In genomic region chr3:171251842-171252241, GRCh38 we compare ENCODE assay signal across 20 cellular contexts.
DNase-seq lines count a peak whose midpoint lies in the region; ATAC-seq and TF ChIP-seq lines count a peak whose summit lies in the region.
"Had no signal": no experiment of that assay in that cellular context is flagged by ENCODE, and none has a peak within 500 bp of the region (broad histone marks: within the 10 kb centered on the region; RNA-seq: fewer than 3 reads in every experiment).

No MANE protein-coding gene starts in this region.

- no peaks in the 10 kb centered on the region for H3K27me3 Mint-ChIP-seq in activated T-cell treated with anti-CD3 and anti-CD28 coated beads, Interleukin-2, amount 50 U/mL, for 24 hours
- H3K27me3 Mint-ChIP-seq in T-helper 17 cell (no peaks in the 10 kb centered on the region), mesothelial cell of epicardium (ENCODE audit: low read depth) (no peaks in the 10 kb centered on the region)
- H3K27me3 Mint-ChIP-seq: activated B cell treated with CpG ODN at 0.5 μM for 24 hours; stimulated activated naive B cell treated with anti-CD40 and anti-IgM and Interleukin-4, amounts not matched to agents 10 μg/mL and 1 μg/mL and 100 μg/mL, for 72 hours had no signal

- H3K27me3 ChIP-seq in HL-60 (ENCODE audit: insufficient read depth, poor library complexity, severe bottlenecking), result no peaks in the 10 kb centered on the region
- H3K27me3 ChIP-seq: esophagus muscularis mucosa, tibial artery had no signal

- H3K9me3 ChIP-seq in T-helper 17 cell (ENCODE audit: control insufficient read depth, low read length, poor library complexity, severe bottlenecking), result no peaks in the 10 kb centered on the region
- H3K9me3 ChIP-seq: A549, esophagus muscularis mucosa, left ventricle myocardium inferior, tibial artery had no signal

- DNase-seq in activated T-cell treated with anti-CD3 and anti-CD28 coated beads, Interleukin-2, amount 50 U/mL, for 24 hours, result no peak
- DNase-seq in activated T-cell treated with anti-CD3 and anti-CD28 coated beads, Interleukin-2, amount 50 U/mL, for 48 hours, result no peak
- DNase-seq in HL-60 (ENCODE audit: low read depth in 1 of 2, low spot score in 1 of 2) (peak; percentile 14 to 37), T-helper 17 cell (peak in 2 of 3 donors; percentile 19 to 26), iPS-NIHi7 (ENCODE audit: extremely low spot score) (no peak), erythroblast (lab: John Stamatoyannopoulos, UW) (no peak), mesothelial cell of epicardium (ENCODE audit: low spot score in 2 of 2, unreplicated experiment in 2 of 2) (no peak)
- peak; percentile 74 for DNase-seq in central memory CD4-positive, alpha-beta T cell
- DNase-seq: activated B cell treated with CpG ODN at 0.5 μM for 24 hours; activated CD8-positive, alpha-beta memory T cell treated with anti-CD3 and anti-CD28 coated beads, Interleukin-2, amount 50 U/mL, for 4 hours; C1 segment of cervical spinal cord; left ventricle myocardium inferior; NCI-H1694 treated with DMSO at 0.1 percent for 48 hours; NCI-H345; right cardiac atrium; stimulated activated naive B cell treated with anti-CD40 and anti-IgM and Interleukin-4, amounts not matched to agents 10 μg/mL and 1 μg/mL and 100 μg/mL, for 72 hours; SW 1271; tibial artery had no signal

- no peaks in the 10 kb centered on the region for H3K9me3 Mint-ChIP-seq in activated T-cell treated with anti-CD3 and anti-CD28 coated beads, Interleukin-2, amount 50 U/mL, for 24 hours
- H3K9me3 Mint-ChIP-seq in mesothelial cell of epicardium, result no peaks in the 10 kb centered on the region
- H3K9me3 Mint-ChIP-seq: activated B cell treated with CpG ODN at 0.5 μM for 24 hours; stimulated activated naive B cell treated with anti-CD40 and anti-IgM and Interleukin-4, amounts not matched to agents 10 μg/mL and 1 μg/mL and 100 μg/mL, for 72 hours had no signal

- peaks cover 15% of the 10 kb centered on the region for H3K36me3 Mint-ChIP-seq in activated T-cell treated with anti-CD3 and anti-CD28 coated beads, Interleukin-2, amount 50 U/mL, for 24 hours (ENCODE audit: low read depth)
- peaks cover 2% of the 10 kb centered on the region for H3K36me3 Mint-ChIP-seq in T-helper 17 cell (ENCODE audit: low read depth)
- H3K36me3 Mint-ChIP-seq in mesothelial cell of epicardium, result no peaks in the 10 kb centered on the region
- H3K36me3 Mint-ChIP-seq: stimulated activated naive B cell treated with anti-CD40 and anti-IgM and Interleukin-4, amounts not matched to agents 10 μg/mL and 1 μg/mL and 100 μg/mL, for 72 hours had no signal

- no peak overlapping the region for H3K27ac ChIP-seq in HL-60 (replicated peaks)
- H3K27ac ChIP-seq: A549, esophagus muscularis mucosa, left ventricle myocardium inferior, tibial artery had no signal

- no peak for TF ChIP-seq POLR2A in erythroblast (IDR thresholded peaks at IDR 0.05; ENCODE audit: low read length)

- no peak overlapping the region for H3K4me3 Mint-ChIP-seq in activated T-cell treated with anti-CD3 and anti-CD28 coated beads, Interleukin-2, amount 50 U/mL, for 24 hours
- H3K4me3 Mint-ChIP-seq in T-helper 17 cell (peak overlapping the region; percentile 59), mesothelial cell of epicardium (no peak overlapping the region)
- H3K4me3 Mint-ChIP-seq: activated B cell treated with CpG ODN at 0.5 μM for 24 hours; stimulated activated naive B cell treated with anti-CD40 and anti-IgM and Interleukin-4, amounts not matched to agents 10 μg/mL and 1 μg/mL and 100 μg/mL, for 72 hours had no signal

- TF ChIP-seq CTCF in HL-60 (IDR thresholded peaks at IDR 0.05; ENCODE audit: insufficient read depth, low read length), result no peak
- TF ChIP-seq CTCF in mesothelial cell of epicardium (IDR thresholded peaks at IDR 0.05; ENCODE audit: unreplicated experiment), result no peak

- H3K27ac Mint-ChIP-seq in activated T-cell treated with anti-CD3 and anti-CD28 coated beads, Interleukin-2, amount 50 U/mL, for 24 hours, result peak overlapping the region; percentile 35
- H3K27ac Mint-ChIP-seq in T-helper 17 cell, result peak overlapping the region; percentile 87
- no peak overlapping the region for H3K27ac Mint-ChIP-seq in mesothelial cell of epicardium
- H3K27ac Mint-ChIP-seq: activated B cell treated with CpG ODN at 0.5 μM for 24 hours; stimulated activated naive B cell treated with anti-CD40 and anti-IgM and Interleukin-4, amounts not matched to agents 10 μg/mL and 1 μg/mL and 100 μg/mL, for 72 hours had no signal

- peak; percentile 50 for ATAC-seq in T-helper 17 cell
- ATAC-seq: A549; right cardiac atrium; stimulated activated naive B cell treated with anti-CD40 and anti-IgM and Interleukin-4, amounts not matched to agents 10 μg/mL and 1 μg/mL and 100 μg/mL, for 72 hours had no signal

- H3K4me3 ChIP-seq in HL-60 (replicated peaks; ENCODE audit: insufficient read depth, low read length), result no peak overlapping the region
- H3K4me3 ChIP-seq: A549, esophagus muscularis mucosa, left ventricle myocardium inferior, tibial artery had no signal

- H3K4me1 Mint-ChIP-seq in activated T-cell treated with anti-CD3 and anti-CD28 coated beads, Interleukin-2, amount 50 U/mL, for 24 hours (ENCODE audit: low read depth), result peaks cover 50% of the 10 kb centered on the region
- H3K4me1 Mint-ChIP-seq in T-helper 17 cell (peaks cover 57% of the 10 kb centered on the region), mesothelial cell of epicardium (peaks cover 10% of the 10 kb centered on the region)

Comparison
In these comparisons a context has a peak if more than half of its experiments do, and no peak if none do; other contexts are left out.
1. DNase-seq: peak in HL-60 (2 of 2), T-helper 17 cell (2 of 3) and central memory CD4-positive, alpha-beta T cell (single experiment); none in activated T-cell treated with anti-CD3 and anti-CD28 coated beads, Interleukin-2, amount 50 U/mL, for 24 hours (single experiment), activated T-cell treated with anti-CD3 and anti-CD28 coated beads, Interleukin-2, amount 50 U/mL, for 48 hours (0 of 2), iPS-NIHi7 (single experiment), erythroblast (0 of 2) and mesothelial cell of epicardium (0 of 2).